Comparison of ENCODE assay signal across 7 cellular contexts in the genomic region with DNA sequence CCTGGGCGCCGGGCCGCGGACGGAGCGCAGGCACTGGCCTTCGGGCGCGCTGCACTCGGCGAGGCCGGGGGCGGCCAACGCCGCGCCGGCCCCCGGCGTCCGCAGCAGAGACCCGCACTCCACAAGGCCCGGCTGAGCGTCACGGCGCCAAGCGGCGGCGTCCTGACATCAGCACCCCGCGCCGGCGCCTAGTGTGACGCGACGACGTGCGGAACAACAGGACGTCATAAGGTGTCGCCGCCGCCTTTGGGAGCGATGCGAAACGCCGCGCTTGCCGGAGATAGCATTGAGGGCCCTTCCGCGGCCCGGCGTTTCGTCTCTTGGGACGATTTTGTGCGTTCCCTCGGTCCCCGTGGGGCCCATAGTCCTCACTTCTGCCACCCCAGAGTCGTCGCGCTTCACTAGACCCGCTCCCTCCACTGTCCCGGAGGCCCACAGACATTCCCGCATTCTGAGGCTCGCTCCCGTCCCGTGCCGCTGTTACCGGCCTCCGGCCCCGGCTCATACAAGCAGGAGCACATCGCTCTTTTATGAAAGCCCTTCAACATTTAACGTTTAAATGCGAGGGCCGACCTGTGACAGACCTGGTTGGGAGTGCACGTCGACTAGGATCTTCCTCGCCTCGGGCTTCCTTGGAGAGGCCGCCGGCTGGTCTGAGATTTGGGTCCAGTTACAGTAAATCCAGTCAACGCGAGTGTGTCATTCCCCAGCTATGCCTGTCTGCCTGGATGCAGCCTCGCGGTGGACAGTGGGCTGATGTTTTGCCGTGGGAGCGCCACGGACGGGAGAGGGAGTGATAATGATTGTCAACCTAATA. TPM values are rescaled to one million over a fixed set of nuclear protein-coding genes. Genes with fewer than 3 reads are reported as not detected.
DNase-seq lines count a peak whose midpoint lies in the region; ATAC-seq and FAIRE-seq lines count a peak whose summit lies in the region.

SSU72 (minus strand) TSS at position 143 of the 817 bp plus-strand sequence. CDS start 306 bp downstream, outside the sequence.

- intact Hi-C loops in sciatic nerve (cut with DNase I): no loop called here

- peak; percentile 69 for ATAC-seq in HG02943 (IDR thresholded peaks at IDR 0.05; ENCODE audit: low read depth, unreplicated experiment)
- peak; percentile 98 for ATAC-seq in sciatic nerve

- peak; percentile 97 for DNase-seq in GM18507 (ENCODE audit: extremely low spot score, insufficient read length, low read depth)
- DNase-seq in NCI-H1930 (lab: John Stamatoyannopoulos, UW): peak; percentile 77 to 92
- DNase-seq in T1000 (lab: John Stamatoyannopoulos, UW): peak; percentile 86
- DNase-seq in astrocyte of the hippocampus (ENCODE audit: low read depth, low spot score): peak; percentile 98
- peak; percentile 38 to 90 (median 80) for DNase-seq in hypothalamus (lab: John Stamatoyannopoulos, UW)
- DNase-seq in sciatic nerve (ENCODE audit: low spot score): peak; percentile 95

- FAIRE-seq in GM18507 (lab: Jason Lieb, UNC): peak; percentile 85

RNA-seq across cellular contexts. Expression of gene SSU72, which starts in this region (rescaled TPM):
- 78.5 TPM for total RNA-seq in sciatic nerve

Comparison
In these comparisons a context has a peak if more than half of its experiments do, and no peak if none do; other contexts are left out.
1. Peak in every context shown above with its lines: DNase-seq and ATAC-seq.